23 cellular contexts compared by ENCODE assay signal in genomic region chr12:20096430-20096829, GRCh38.
"Had no signal": no experiment of that assay in that cellular context is flagged by ENCODE, and none has a peak within 500 bp of the region (broad histone marks: within the 10 kb centered on the region; RNA-seq: fewer than 3 reads in every experiment).

No MANE protein-coding gene starts in this region.

- H3K9me3 Mint-ChIP-seq: activated CD4-positive, alpha-beta T cell treated with anti-CD3 and anti-CD28 coated beads, Interleukin-2, amount 10 ng/mL, durations not matched to agents 24 days and 14 days; activated CD8-positive, alpha-beta T cell treated with anti-CD3 and anti-CD28 coated beads for 36 hours; activated naive CD8-positive, alpha-beta T cell treated with anti-CD3 and anti-CD28 coated beads, Interleukin-2, amount 50 U/mL, for 24 hours had no signal

- H3K36me3 Mint-ChIP-seq: activated CD8-positive, alpha-beta memory T cell treated with anti-CD3 and anti-CD28 coated beads, Interleukin-2, amount 10 ng/mL, durations not matched to agents 7 days and 5 days had no signal

- H3K36me3 ChIP-seq: heart left ventricle, pancreas, stomach, suprapubic skin, upper lobe of right lung had no signal

- DNase-seq: activated CD4-positive, alpha-beta T cell treated with anti-CD3 and anti-CD28 coated beads, Interleukin-2, amount 10 ng/mL, durations not matched to agents 24 days and 14 days; activated CD8-positive, alpha-beta memory T cell treated with anti-CD3 and anti-CD28 coated beads, Interleukin-2, amount 10 ng/mL, durations not matched to agents 7 days and 5 days; activated CD8-positive, alpha-beta T cell treated with anti-CD3 and anti-CD28 coated beads for 36 hours; activated effector memory CD4-positive, alpha-beta T cell treated with anti-CD3 and anti-CD28 coated beads, Interleukin-2, amount 50 U/mL, for 16 hours; activated naive CD4-positive, alpha-beta T cell treated with anti-CD3 and anti-CD28 coated beads, Interleukin-2, amount 50 U/mL, for 16 hours; activated naive CD8-positive, alpha-beta T cell treated with anti-CD3 and anti-CD28 coated beads, Interleukin-2, amount 50 U/mL, for 24 hours; activated T-cell treated with anti-CD3 and anti-CD28 coated beads for 4 hours; anterior cingulate cortex; central memory CD4-positive, alpha-beta T cell; effector memory CD4-positive, alpha-beta T cell; heart left ventricle; islet precursor cell; left cardiac atrium; pancreas; psoas muscle; right cardiac atrium; stimulated activated CD4-positive, alpha-beta T cell treated with anti-CD3 and anti-CD28 coated beads, Interleukin-1b, Interleukin-23, amount 100 ng/mL, for 48 hours; stomach; upper lobe of right lung had no signal

- H3K27me3 ChIP-seq: heart left ventricle, pancreas, suprapubic skin, upper lobe of right lung had no signal

- H3K4me1 Mint-ChIP-seq: activated CD4-positive, alpha-beta T cell treated with anti-CD3 and anti-CD28 coated beads, Interleukin-2, amount 10 ng/mL, durations not matched to agents 24 days and 14 days; activated CD8-positive, alpha-beta memory T cell treated with anti-CD3 and anti-CD28 coated beads, Interleukin-2, amount 10 ng/mL, durations not matched to agents 7 days and 5 days; activated naive CD8-positive, alpha-beta T cell treated with anti-CD3 and anti-CD28 coated beads, Interleukin-2, amount 50 U/mL, for 24 hours; nephron had no signal

- H3K4me3 ChIP-seq: heart left ventricle, pancreas, psoas muscle, skin epidermis, stomach, suprapubic skin, upper lobe of right lung had no signal

- ATAC-seq: activated CD4-positive, CD25-positive, alpha-beta regulatory T cell treated with anti-CD3 and anti-CD28 coated beads, Interleukin-2, amount 50 U/mL, for 24 hours; activated CD8-positive, alpha-beta memory T cell treated with anti-CD3 and anti-CD28 coated beads, Interleukin-2, amount 10 ng/mL, durations not matched to agents 7 days and 5 days; activated CD8-positive, alpha-beta T cell treated with anti-CD3 and anti-CD28 coated beads for 36 hours; activated naive CD8-positive, alpha-beta T cell treated with anti-CD3 and anti-CD28 coated beads, Interleukin-2, amount 50 U/mL, for 24 hours; heart left ventricle; left cardiac atrium; pancreas; psoas muscle; right cardiac atrium; upper lobe of right lung had no signal

- H3K27me3 Mint-ChIP-seq: activated CD4-positive, alpha-beta T cell treated with anti-CD3 and anti-CD28 coated beads, Interleukin-2, amount 10 ng/mL, durations not matched to agents 24 days and 14 days; activated CD8-positive, alpha-beta memory T cell treated with anti-CD3 and anti-CD28 coated beads, Interleukin-2, amount 10 ng/mL, durations not matched to agents 7 days and 5 days; activated CD8-positive, alpha-beta T cell treated with anti-CD3 and anti-CD28 coated beads for 36 hours; activated naive CD8-positive, alpha-beta T cell treated with anti-CD3 and anti-CD28 coated beads, Interleukin-2, amount 50 U/mL, for 24 hours had no signal

- H3K9me3 ChIP-seq: pancreas, psoas muscle, suprapubic skin, upper lobe of right lung had no signal

- H3K27ac Mint-ChIP-seq: activated CD4-positive, alpha-beta T cell treated with anti-CD3 and anti-CD28 coated beads, Interleukin-2, amount 10 ng/mL, durations not matched to agents 24 days and 14 days; activated CD8-positive, alpha-beta memory T cell treated with anti-CD3 and anti-CD28 coated beads, Interleukin-2, amount 10 ng/mL, durations not matched to agents 7 days and 5 days; activated CD8-positive, alpha-beta T cell treated with anti-CD3 and anti-CD28 coated beads for 36 hours; activated naive CD8-positive, alpha-beta T cell treated with anti-CD3 and anti-CD28 coated beads, Interleukin-2, amount 50 U/mL, for 24 hours; nephron had no signal

- H3K4me1 ChIP-seq: pancreas, stomach, suprapubic skin, upper lobe of right lung had no signal

- H3K27ac ChIP-seq: pancreas, psoas muscle, stomach, suprapubic skin, upper lobe of right lung had no signal

- H3K4me3 Mint-ChIP-seq: activated CD4-positive, alpha-beta T cell treated with anti-CD3 and anti-CD28 coated beads, Interleukin-2, amount 10 ng/mL, durations not matched to agents 24 days and 14 days; activated CD8-positive, alpha-beta memory T cell treated with anti-CD3 and anti-CD28 coated beads, Interleukin-2, amount 10 ng/mL, durations not matched to agents 7 days and 5 days; activated CD8-positive, alpha-beta T cell treated with anti-CD3 and anti-CD28 coated beads for 36 hours; activated naive CD8-positive, alpha-beta T cell treated with anti-CD3 and anti-CD28 coated beads, Interleukin-2, amount 50 U/mL, for 24 hours; nephron had no signal
